In genomic region chr3:47804571-47804970, GRCh38 we compare ENCODE assay signal across 18 cellular contexts. TPM values are rescaled to one million over a fixed set of nuclear protein-coding genes. Genes with fewer than 3 reads are reported as not detected.
A peak's percentile ranks its signal among the peaks of the same experiment; 100 is the strongest.
DNase-seq lines count a peak whose midpoint lies in the region; ATAC-seq and TF ChIP-seq lines count a peak whose summit lies in the region.
"Had no signal": no experiment of that assay in that cellular context is flagged by ENCODE, and none has a peak within 500 bp of the region (broad histone marks: within the 10 kb centered on the region; RNA-seq: fewer than 3 reads in every experiment).

No MANE protein-coding gene starts in this region.

- CTCF ChIA-PET in SK-N-SH (lab: Yijun Ruan, JAX), result interaction anchor here (1.5 to 2.0 kb wide), 3 partner anchors 20 to 291 kb away, joined by 6 to 14 read pairs (median 8); partner anchors contain the start of gene ELP6

- H3K4me3 ChIP-seq in SK-N-SH (ENCODE audit: low read depth in 2 of 2, low read length in 1 of 2) (peak overlapping the region in 1 of 2 experiments; percentile 100; a peak in 1 of 4 replicates), HUES64 (ENCODE audit: low read length) (peak overlapping the region; percentile 96; the same call in 1 of the 2 replicates)

- H3K4me1 ChIP-seq in SK-N-SH (ENCODE audit: control insufficient read depth in 1 of 2, insufficient read depth in 2 of 2, low read depth in 1 of 2, low read length in 1 of 2) (peaks cover 0 to 4% of the 10 kb centered on the region in 2 experiments; a peak in 2 of 4 replicates), HUES64 (ENCODE audit: insufficient read depth, low read length) (peaks cover 4% of the 10 kb centered on the region; the same call in 1 of the 2 replicates)

- peak overlapping the region; percentile 99; the same call in 1 of the 2 replicates for H3K4me2 ChIP-seq in SK-N-SH

- H3K27me3 Mint-ChIP-seq in activated naive CD8-positive, alpha-beta T cell treated with anti-CD3 and anti-CD28 coated beads, Interleukin-2, amount 10 ng/mL, durations not matched to agents 7 days and 5 days, result no peaks in the 10 kb centered on the region
- H3K27me3 Mint-ChIP-seq in natural killer cell (ENCODE audit: low read depth in 2 of 2), result no peaks in the 10 kb centered on the region
- H3K27me3 Mint-ChIP-seq: memory B cell, T-helper 17 cell had no signal

- intact Hi-C loops in natural killer cell (cut with micrococcal nuclease), result loop anchor here (5.0 kb wide), 1 partner anchor 292 kb away; the partner anchor contains the start of gene ELP6

- H3F3A ChIP-seq in SK-N-SH (replicated peaks; ENCODE audit: insufficient read depth), result peaks cover 17% of the 10 kb centered on the region

- ATAC-seq in SK-N-SH treated with all-trans-retinoic acid at 6 μM for 48 hours (no peak), natural killer cell (no peak)
- no peak for ATAC-seq in activated naive CD8-positive, alpha-beta T cell treated with anti-CD3 and anti-CD28 coated beads, Interleukin-2, amount 10 ng/mL, durations not matched to agents 7 days and 5 days (ENCODE audit: low read depth)
- ATAC-seq: K562, T-helper 17 cell had no signal

- POLR2A ChIA-PET in SK-N-SH (lab: Yijun Ruan, JAX), result no interaction called here
- POLR2A ChIA-PET in activated naive CD8-positive, alpha-beta T cell treated with anti-CD3 and anti-CD28 coated beads, Interleukin-2, amount 10 ng/mL, durations not matched to agents 7 days and 5 days (lab: Charles Lee), result interaction anchor here (1.8 kb wide), 1 partner anchor 20 kb away, joined by 7 read pairs; no protein-coding TSS in a partner anchor

- H3K27ac Mint-ChIP-seq in activated naive CD8-positive, alpha-beta T cell treated with anti-CD3 and anti-CD28 coated beads, Interleukin-2, amount 10 ng/mL, durations not matched to agents 7 days and 5 days, result no peak overlapping the region
- H3K27ac Mint-ChIP-seq in natural killer cell, result peak overlapping the region; percentile 33 to 90
- H3K27ac Mint-ChIP-seq: memory B cell had no signal

- TF ChIP-seq EP300 in SK-N-SH (IDR thresholded peaks at IDR 0.05; ENCODE audit: borderline replicate concordance in 1 of 2, low read depth in 1 of 2, low read length in 1 of 2), result no peak

- peaks cover 2 to 21% of the 10 kb centered on the region in 2 experiments for H3K36me3 ChIP-seq in SK-N-SH (replicated peaks in 1 of 2; ENCODE audit: control insufficient read depth in 1 of 2, insufficient read depth in 2 of 2, low read length in 1 of 2)
- peaks cover 38% of the 10 kb centered on the region for H3K36me3 ChIP-seq in HUES64 (ENCODE audit: insufficient read depth, low read length)

- DNase-seq in SK-N-SH, result no peak
- no peak for DNase-seq in activated naive CD8-positive, alpha-beta T cell treated with anti-CD3 and anti-CD28 coated beads, Interleukin-2, amount 10 ng/mL, durations not matched to agents 7 days and 5 days
- no peak for DNase-seq in natural killer cell
- DNase-seq in SKM-1 treated with dmso at 0.1 percent for 144 hours (lab: John Stamatoyannopoulos, UW; ENCODE audit: unreplicated experiment), result no peak
- no peak for DNase-seq in central memory CD4-positive, alpha-beta T cell
- no peak for DNase-seq in LoVo (ENCODE audit: low spot score)
- DNase-seq: 8988T; activated CD8-positive, alpha-beta memory T cell treated with anti-CD3 and anti-CD28 coated beads, Interleukin-2, amount 50 U/mL, for 48 hours; DMS153; NCI-H2029 treated with DMSO at 0.1 percent for 48 hours; NK-92 treated with Interleukin-12 subunit alpha and Interleukin-12 subunit beta, amount 100 ng/mL, for 24 hours; retina; T-helper 17 cell had no signal

- no peaks in the 10 kb centered on the region for H3K9me2 ChIP-seq in SK-N-SH

- no peaks in the 10 kb centered on the region for H3K9me3 Mint-ChIP-seq in activated naive CD8-positive, alpha-beta T cell treated with anti-CD3 and anti-CD28 coated beads, Interleukin-2, amount 10 ng/mL, durations not matched to agents 7 days and 5 days
- H3K9me3 Mint-ChIP-seq in natural killer cell, result no peaks in the 10 kb centered on the region
- H3K9me3 Mint-ChIP-seq: memory B cell had no signal

- H3K27ac ChIP-seq in SK-N-SH (ENCODE audit: low read depth in 2 of 2, low read length in 1 of 2), result no peak overlapping the region
- no peak overlapping the region for H3K27ac ChIP-seq in HUES64 (ENCODE audit: low read depth, low read length)

- H3K9ac ChIP-seq in SK-N-SH (no peak overlapping the region), HUES64 (ENCODE audit: low read depth, low read length) (no peak overlapping the region)

- peak overlapping the region; percentile 99 for H3K4me3 Mint-ChIP-seq in activated naive CD8-positive, alpha-beta T cell treated with anti-CD3 and anti-CD28 coated beads, Interleukin-2, amount 10 ng/mL, durations not matched to agents 7 days and 5 days
- peak overlapping the region; percentile 57 for H3K4me3 Mint-ChIP-seq in natural killer cell

- H3K4me1 Mint-ChIP-seq in activated naive CD8-positive, alpha-beta T cell treated with anti-CD3 and anti-CD28 coated beads, Interleukin-2, amount 10 ng/mL, durations not matched to agents 7 days and 5 days, result peaks cover 17% of the 10 kb centered on the region
- H3K4me1 Mint-ChIP-seq in natural killer cell, result peaks cover 10 to 19% of the 10 kb centered on the region in 2 donors

- TF ChIP-seq RAD21 in SK-N-SH (IDR thresholded peaks at IDR 0.05; ENCODE audit: low read length), result no peak

- no peaks in the 10 kb centered on the region for H3K36me3 Mint-ChIP-seq in activated naive CD8-positive, alpha-beta T cell treated with anti-CD3 and anti-CD28 coated beads, Interleukin-2, amount 10 ng/mL, durations not matched to agents 7 days and 5 days
- H3K36me3 Mint-ChIP-seq in natural killer cell, result no peaks in the 10 kb centered on the region
- H3K36me3 Mint-ChIP-seq: memory B cell had no signal

- H4K20me1 ChIP-seq in SK-N-SH (ENCODE audit: insufficient read depth), result no peaks in the 10 kb centered on the region

- 94% methylated on average over 1 of the region's 1 CpG for WGBS in SK-N-SH (ENCODE audit: low lambda C conversion rate)
- 100% methylated on average over 1 of the region's 1 CpG for WGBS in HUES64

- H2AFZ ChIP-seq in SK-N-SH (ENCODE audit: low read depth), result no peak overlapping the region

- H3K9me3 ChIP-seq in SK-N-SH, result no peaks in the 10 kb centered on the region
- H3K9me3 ChIP-seq in HUES64 (ENCODE audit: insufficient read depth, low read depth, low read length), result no peaks in the 10 kb centered on the region
- H3K9me3 ChIP-seq: esophagus muscularis mucosa had no signal

- TF ChIP-seq CTCF in SK-N-SH (IDR thresholded peaks at IDR 0.05), result no peak
- TF ChIP-seq CTCF in natural killer cell (IDR thresholded peaks at IDR 0.05), result no peak

- peaks cover 36% of the 10 kb centered on the region for H3K79me2 ChIP-seq in SK-N-SH (ENCODE audit: insufficient read depth)

- H3K27me3 ChIP-seq in SK-N-SH (ENCODE audit: insufficient read depth) (no peaks in the 10 kb centered on the region), HUES64 (ENCODE audit: insufficient read depth, low read length) (no peaks in the 10 kb centered on the region)
- H3K27me3 ChIP-seq: esophagus muscularis mucosa had no signal

TF ChIP-seq in SK-N-SH, 30 proteins besides CTCF, POLR2A, EP300 and RAD21:
- no peak for TF ChIP-seq FOXJ3 (CRISPR knock-in tag; IDR thresholded peaks at IDR 0.05)

TF ChIP-seq in SK-N-SH treated with all-trans-retinoic acid at 6 μM for 48 hours, 23 proteins besides CTCF, POLR2A, EP300 and RAD21 (continues in another document):
- no peak for TF ChIP-seq ISL1 (CRISPR knock-in tag; IDR thresholded peaks at IDR 0.05)
- TF ChIP-seq ZNF70 (CRISPR knock-in tag; IDR thresholded peaks at IDR 0.05), result no peak
- no peak for TF ChIP-seq POU6F1 (CRISPR knock-in tag; IDR thresholded peaks at IDR 0.05; ENCODE audit: borderline replicate concordance, low read depth)
- TF ChIP-seq BACH2 (CRISPR knock-in tag; IDR thresholded peaks at IDR 0.05; ENCODE audit: borderline replicate concordance), result no peak
- TF ChIP-seq SNAI2 (CRISPR knock-in tag; IDR thresholded peaks at IDR 0.05), result no peak

RNA-seq across cellular contexts. Expression of gene DHX30, which starts 1.6 kb away (rescaled TPM):
- polyA plus RNA-seq in SK-N-SH (2012; rRNA removed), result 86.3 and 90.4 TPM in 2 replicates
- 33.8 and 48.6 TPM in 2 replicates for polyA plus RNA-seq in SK-N-SH (2012; cell fraction: cytosol; rRNA removed)
- polyA plus RNA-seq in SK-N-SH (2012; cell fraction: nucleus; rRNA removed), result 229 and 256 TPM in 2 replicates
- polyA plus RNA-seq in HUES64 (2013, experiment 1 of 2), result 67.6 TPM
- polyA plus RNA-seq in HUES64 (2013, experiment 2 of 2), result 66.3 TPM
- total RNA-seq in activated naive CD8-positive, alpha-beta T cell treated with anti-CD3 and anti-CD28 coated beads, Interleukin-2, amount 10 ng/mL, durations not matched to agents 7 days and 5 days, result 10 to 100 TPM; 76.7 to 78.1 TPM
- 10 to 100 TPM; 72.0 to 83.4 (median 82.1) TPM for total RNA-seq in natural killer cell

RNA-seq across cellular contexts. Expression of gene SMARCC1, which starts 22.9 kb away (rescaled TPM):
- polyA plus RNA-seq in SK-N-SH (2012; rRNA removed), result 16.2 and 16.5 TPM in 2 replicates
- polyA plus RNA-seq in SK-N-SH (2012; cell fraction: cytosol; rRNA removed), result 20.1 and 22.7 TPM in 2 replicates
- polyA plus RNA-seq in SK-N-SH (2012; cell fraction: nucleus; rRNA removed), result 13.1 and 21.8 TPM in 2 replicates
- 135 TPM for polyA plus RNA-seq in HUES64 (2013, experiment 1 of 2)
- 147 TPM for polyA plus RNA-seq in HUES64 (2013, experiment 2 of 2)
- 10 to 100 TPM; 82.8 to 88.1 TPM for total RNA-seq in activated naive CD8-positive, alpha-beta T cell treated with anti-CD3 and anti-CD28 coated beads, Interleukin-2, amount 10 ng/mL, durations not matched to agents 7 days and 5 days
- total RNA-seq in natural killer cell, result 100 to 1,000 TPM in 2 of 3 donors, 10 to 100 TPM in 1; 96.1 to 108 (median 102) TPM
